In the genomic region with DNA sequence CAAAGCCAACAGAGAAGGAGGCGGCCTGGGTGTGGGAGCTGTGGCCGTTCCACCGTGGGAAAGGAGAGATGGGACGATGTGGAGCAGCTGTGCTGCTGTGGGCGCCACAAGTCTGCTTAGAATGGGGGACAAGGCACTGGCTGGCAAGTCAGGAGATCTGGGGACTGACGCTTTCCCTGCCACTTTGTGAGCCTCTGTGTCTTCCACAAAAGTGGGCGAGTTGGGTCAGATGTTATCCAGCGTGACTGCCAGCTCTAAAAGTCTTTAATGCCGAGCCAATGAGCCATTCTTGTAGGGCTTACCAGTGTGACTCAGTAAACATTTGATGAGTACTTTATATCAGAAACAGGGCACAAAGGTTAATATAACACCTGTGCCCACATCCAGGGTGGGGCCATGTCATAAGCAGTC, we compare ENCODE assay signal across 13 cellular contexts.
A peak's percentile ranks its signal among the peaks of the same experiment; 100 is the strongest.
DNase-seq lines count a peak whose midpoint lies in the region; ATAC-seq and TF ChIP-seq lines count a peak whose summit lies in the region.
"Had no signal": no experiment of that assay in that cellular context is flagged by ENCODE, and none has a peak within 500 bp of the region (broad histone marks: within the 10 kb centered on the region; RNA-seq: fewer than 3 reads in every experiment).

No MANE protein-coding gene starts in this region.

- H3K4me1 Mint-ChIP-seq in endothelial cell (ENCODE audit: unreplicated experiment), result peaks cover 70% of the 10 kb centered on the region
- peaks cover 81% of the 10 kb centered on the region for H3K4me1 Mint-ChIP-seq in activated CD8-positive, alpha-beta T cell treated with anti-CD3 and anti-CD28 coated beads for 36 hours (ENCODE audit: low read depth)

- H3K27me3 Mint-ChIP-seq in endothelial cell (ENCODE audit: unreplicated experiment), result peaks cover 15% of the 10 kb centered on the region
- no peaks in the 10 kb centered on the region for H3K27me3 Mint-ChIP-seq in activated CD8-positive, alpha-beta T cell treated with anti-CD3 and anti-CD28 coated beads for 36 hours
- H3K27me3 Mint-ChIP-seq: activated CD8-positive, alpha-beta memory T cell treated with anti-CD3 and anti-CD28 coated beads, Interleukin-2, amount 10 ng/mL, durations not matched to agents 7 days and 5 days had no signal

- ATAC-seq in activated CD8-positive, alpha-beta T cell treated with anti-CD3 and anti-CD28 coated beads for 36 hours, result no peak
- no peak for ATAC-seq in GM21576 (IDR thresholded peaks at IDR 0.05; ENCODE audit: unreplicated experiment)
- ATAC-seq: activated CD8-positive, alpha-beta memory T cell treated with anti-CD3 and anti-CD28 coated beads, Interleukin-2, amount 10 ng/mL, durations not matched to agents 7 days and 5 days had no signal

- H3K27ac Mint-ChIP-seq in endothelial cell (ENCODE audit: unreplicated experiment), result no peak overlapping the region
- H3K27ac Mint-ChIP-seq in activated CD8-positive, alpha-beta T cell treated with anti-CD3 and anti-CD28 coated beads for 36 hours, result no peak overlapping the region
- H3K27ac Mint-ChIP-seq: activated CD8-positive, alpha-beta memory T cell treated with anti-CD3 and anti-CD28 coated beads, Interleukin-2, amount 10 ng/mL, durations not matched to agents 7 days and 5 days; T-helper 1 cell treated with Interleukin-12 subunit alpha and Interleukin-12 subunit beta and Interleukin-4 antibody, amounts not matched to agents 30 μg/mL and 1 μg/mL, for 36 hours had no signal

- TF ChIP-seq POLR2A in lower leg skin (IDR thresholded peaks at IDR 0.05), result no peak

- DNase-seq in Ammon's horn (ENCODE audit: low spot score) (peak; percentile 79), NCI-H2029 (lab: John Stamatoyannopoulos, UW) (peak; percentile 21), endothelial cell (ENCODE audit: low spot score) (no peak), lower leg skin (ENCODE audit: low spot score in 2 of 2) (no peak)
- no peak for DNase-seq in activated CD8-positive, alpha-beta T cell treated with anti-CD3 and anti-CD28 coated beads for 36 hours
- no peak for DNase-seq in activated CD4-positive, alpha-beta T cell treated with anti-CD3 and anti-CD28 coated beads, Interleukin-2, amount 50 U/mL, for 4 hours
- DNase-seq: activated CD8-positive, alpha-beta memory T cell treated with anti-CD3 and anti-CD28 coated beads, Interleukin-2, amount 10 ng/mL, durations not matched to agents 7 days and 5 days; AML-193; NCI-H446 had no signal

- no peaks in the 10 kb centered on the region for H3K27me3 ChIP-seq in mucosa of rectum (ENCODE audit: control insufficient read depth in 2 of 2, insufficient read depth in 2 of 2, low read length in 2 of 2)
- H3K27me3 ChIP-seq: vagina had no signal

- POLR2A ChIA-PET in activated CD8-positive, alpha-beta T cell treated with anti-CD3 and anti-CD28 coated beads for 36 hours (lab: Charles Lee), result interaction anchor here (0.8 to 1.0 kb wide), 2 partner anchors 13 to 17 kb away, joined by 3 to 4 read pairs; no protein-coding TSS in a partner anchor

- H3K4me1 ChIP-seq in mucosa of rectum (ENCODE audit: control insufficient read depth in 2 of 2, insufficient read depth in 2 of 2, low read length in 2 of 2), result peaks cover 45 to 71% of the 10 kb centered on the region in 2 donors

- no peaks in the 10 kb centered on the region for H3K36me3 ChIP-seq in mucosa of rectum (ENCODE audit: control insufficient read depth in 2 of 2, insufficient read depth in 2 of 2, low read length in 2 of 2)
- H3K36me3 ChIP-seq: vagina had no signal

- peaks cover 32% of the 10 kb centered on the region for H3K36me3 Mint-ChIP-seq in endothelial cell (ENCODE audit: low read depth, unreplicated experiment)
- peaks cover 16% of the 10 kb centered on the region for H3K36me3 Mint-ChIP-seq in activated CD8-positive, alpha-beta T cell treated with anti-CD3 and anti-CD28 coated beads for 36 hours (ENCODE audit: low read depth)

- TF ChIP-seq CTCF in endothelial cell (IDR thresholded peaks at IDR 0.05; ENCODE audit: unreplicated experiment), result no peak
- TF ChIP-seq CTCF in activated CD8-positive, alpha-beta T cell treated with anti-CD3 and anti-CD28 coated beads for 36 hours (IDR thresholded peaks at IDR 0.05), result no peak
- no peak for TF ChIP-seq CTCF in lower leg skin (IDR thresholded peaks at IDR 0.05)

- CTCF ChIA-PET in activated CD8-positive, alpha-beta T cell treated with anti-CD3 and anti-CD28 coated beads for 36 hours (lab: Charles Lee), result interaction anchor here (0.8 to 1.2 kb wide), 3 partner anchors 9 to 24 kb away, joined by 3 read pairs; no protein-coding TSS in a partner anchor

- 73 to 80% methylated on average over 9 of the region's 9 CpGs for WGBS in lower leg skin, 2 donors

- H3K4me3 ChIP-seq in mucosa of rectum (ENCODE audit: low read length in 2 of 2) (peak overlapping the region; percentile 53 to 64), lower leg skin (ENCODE audit: low read depth, poor library complexity, severe bottlenecking) (no peak overlapping the region)
- H3K4me3 ChIP-seq: vagina had no signal

- H3K9me3 Mint-ChIP-seq in endothelial cell (ENCODE audit: unreplicated experiment), result no peaks in the 10 kb centered on the region
- H3K9me3 Mint-ChIP-seq in activated CD8-positive, alpha-beta T cell treated with anti-CD3 and anti-CD28 coated beads for 36 hours, result no peaks in the 10 kb centered on the region
- H3K9me3 Mint-ChIP-seq: T-helper 1 cell treated with Interleukin-12 subunit alpha and Interleukin-12 subunit beta and Interleukin-4 antibody, amounts not matched to agents 30 μg/mL and 1 μg/mL, for 36 hours had no signal

- no peaks in the 10 kb centered on the region for H3K9me3 ChIP-seq in mucosa of rectum (ENCODE audit: control insufficient read depth in 2 of 2, low read length in 2 of 2)
- H3K9me3 ChIP-seq: vagina had no signal

- H3K27ac ChIP-seq in mucosa of rectum (ENCODE audit: low read depth in 2 of 2, low read length in 2 of 2), result peak overlapping the region; percentile 89 to 93
- H3K27ac ChIP-seq: vagina had no signal

- H3K4me3 Mint-ChIP-seq in endothelial cell (ENCODE audit: unreplicated experiment), result peak overlapping the region; percentile 19
- H3K4me3 Mint-ChIP-seq in activated CD8-positive, alpha-beta T cell treated with anti-CD3 and anti-CD28 coated beads for 36 hours, result no peak overlapping the region
- H3K4me3 Mint-ChIP-seq: activated CD8-positive, alpha-beta memory T cell treated with anti-CD3 and anti-CD28 coated beads, Interleukin-2, amount 10 ng/mL, durations not matched to agents 7 days and 5 days; T-helper 1 cell treated with Interleukin-12 subunit alpha and Interleukin-12 subunit beta and Interleukin-4 antibody, amounts not matched to agents 30 μg/mL and 1 μg/mL, for 36 hours had no signal

- peak overlapping the region; percentile 43 to 75 for H3K9ac ChIP-seq in mucosa of rectum (ENCODE audit: low read depth in 1 of 2, low read length in 2 of 2)

- intact Hi-C loops in activated CD8-positive, alpha-beta T cell treated with anti-CD3 and anti-CD28 coated beads for 36 hours (cut with micrococcal nuclease), result no loop called here
- intact Hi-C loops in lower leg skin (cut with DNase I; ENCODE audit: low total_unique reads), result no loop called here

Comparison
In these comparisons a context has a peak if more than half of its experiments do, and no peak if none do; other contexts are left out.
1. DNase-seq: peak in Ammon's horn (single experiment) and NCI-H2029 (single experiment); none in endothelial cell (single experiment), activated CD8-positive, alpha-beta T cell treated with anti-CD3 and anti-CD28 coated beads for 36 hours (single experiment), activated CD4-positive, alpha-beta T cell treated with anti-CD3 and anti-CD28 coated beads, Interleukin-2, amount 50 U/mL, for 4 hours (0 of 2) and lower leg skin (0 of 2).